In genomic region chr7:1691601-1692499, GRCh38 we compare ENCODE assay signal across 12 cellular contexts. TPM values are rescaled to one million over a fixed set of nuclear protein-coding genes. Genes with fewer than 3 reads are reported as not detected.
DNase-seq lines count a peak whose midpoint lies in the region; ATAC-seq and TF ChIP-seq lines count a peak whose summit lies in the region.
"Had no signal": no experiment of that assay in that cellular context is flagged by ENCODE, and none has a peak within 500 bp of the region (broad histone marks: within the 10 kb centered on the region; RNA-seq: fewer than 3 reads in every experiment).

No MANE protein-coding gene starts in this region.

- H3K27ac Mint-ChIP-seq in MCF 10A (ENCODE audit: low read depth, unreplicated experiment): no peak overlapping the region
- no peak overlapping the region for H3K27ac Mint-ChIP-seq in natural killer cell treated with Interleukin-12 subunit alpha and Interleukin-12 subunit beta and Interleukin-15 and Interleukin-18, amount 100 ng/mL, for 72 hours

- no peak for TF ChIP-seq CTCF in PC-9 (conservative IDR thresholded peaks at IDR 0.05)
- TF ChIP-seq CTCF in MCF 10A (IDR thresholded peaks at IDR 0.05; ENCODE audit: unreplicated experiment): no peak

- no peaks in the 10 kb centered on the region for H3K36me3 ChIP-seq in PC-9 (ENCODE audit: low read depth)

- peaks cover 46% of the 10 kb centered on the region for H3K27me3 Mint-ChIP-seq in MCF 10A (ENCODE audit: insufficient read depth, unreplicated experiment)
- peaks cover 19 to 25% of the 10 kb centered on the region in 2 donors for H3K27me3 Mint-ChIP-seq in natural killer cell treated with Interleukin-12 subunit alpha and Interleukin-12 subunit beta and Interleukin-15 and Interleukin-18, amount 100 ng/mL, for 72 hours

- H3K4me3 Mint-ChIP-seq in MCF 10A (ENCODE audit: unreplicated experiment): no peak overlapping the region
- H3K4me3 Mint-ChIP-seq in natural killer cell treated with Interleukin-12 subunit alpha and Interleukin-12 subunit beta and Interleukin-15 and Interleukin-18, amount 100 ng/mL, for 72 hours: no peak overlapping the region
- H3K4me3 Mint-ChIP-seq: neural crest cell had no signal

- no peaks in the 10 kb centered on the region for H3K9me3 ChIP-seq in PC-9 (ENCODE audit: insufficient read depth, low read depth)

- H3F3A ChIP-seq in PC-9 (ENCODE audit: insufficient read depth, low read depth): no peaks in the 10 kb centered on the region

- DNase-seq in PC-9 (peak; percentile 56 to 63), MCF 10A (ENCODE audit: unreplicated experiment) (peak; percentile 46), kidney glomerular epithelial cell (lab: John Stamatoyannopoulos, UW) (peak; percentile 93), superior temporal gyrus (ENCODE audit: extremely low spot score) (peak; percentile 50)
- no peak for DNase-seq in natural killer cell treated with Interleukin-12 subunit alpha and Interleukin-12 subunit beta and Interleukin-15 and Interleukin-18, amount 100 ng/mL, for 72 hours (ENCODE audit: low spot score)
- DNase-seq: foreskin fibroblast, GDM1, NCI-H524, T-helper 9 cell had no signal

- intact Hi-C loops in PC-9 (cut with micrococcal nuclease; ENCODE audit: unreplicated experiment) (no loop called here), MCF 10A (cut with micrococcal nuclease) (no loop called here)

- H3K4me1 Mint-ChIP-seq in MCF 10A (ENCODE audit: insufficient read depth, unreplicated experiment): no peaks in the 10 kb centered on the region
- no peaks in the 10 kb centered on the region for H3K4me1 Mint-ChIP-seq in natural killer cell treated with Interleukin-12 subunit alpha and Interleukin-12 subunit beta and Interleukin-15 and Interleukin-18, amount 100 ng/mL, for 72 hours (ENCODE audit: low read depth in 2 of 2)

- no peak for ATAC-seq in activated CD4-positive, CD25-positive, alpha-beta regulatory T cell treated with anti-CD3 and anti-CD28 coated beads, Interleukin-2, amount 50 U/mL, for 24 hours
- no peak for ATAC-seq in HG03045 (IDR thresholded peaks at IDR 0.05; ENCODE audit: unreplicated experiment)
- ATAC-seq in natural killer cell treated with Interleukin-12 subunit alpha and Interleukin-12 subunit beta and Interleukin-15 and Interleukin-18, amount 100 ng/mL, for 72 hours: no peak

- H3K4me1 ChIP-seq in PC-9 (replicated peaks; ENCODE audit: insufficient read depth): no peaks in the 10 kb centered on the region

- 0 out of 2 replicates have a peak, but pooled peaks cover 8% of the 10 kb centered on the region for H4K20me1 ChIP-seq in PC-9 (ENCODE audit: insufficient read depth)

- no peak overlapping the region for H2AFZ ChIP-seq in PC-9

- POLR2A ChIA-PET in PC-9 (lab: Charles Lee; ENCODE audit: unreplicated experiment): no interaction called here
- POLR2A ChIA-PET in MCF 10A (lab: Yijun Ruan, JAX): interaction anchor here (0.6 to 1.4 kb wide), 3 partner anchors 9 to 933 kb away, joined by 3 read pairs; no protein-coding TSS in a partner anchor

- CTCF ChIA-PET in PC-9 (lab: Charles Lee) (no interaction called here), MCF 10A (lab: Yijun Ruan, JAX) (interaction anchor here (0.8 to 1.1 kb wide), 2 partner anchors 18 to 77 kb away, joined by 3 read pairs; no protein-coding TSS in a partner anchor)

- H3K27me3 ChIP-seq in PC-9 (ENCODE audit: insufficient read depth, low read depth): peaks cover 81% of the 10 kb centered on the region

- no peaks in the 10 kb centered on the region for H3K36me3 Mint-ChIP-seq in MCF 10A (ENCODE audit: insufficient read depth, unreplicated experiment)
- no peaks in the 10 kb centered on the region for H3K36me3 Mint-ChIP-seq in natural killer cell treated with Interleukin-12 subunit alpha and Interleukin-12 subunit beta and Interleukin-15 and Interleukin-18, amount 100 ng/mL, for 72 hours

- H3K79me2 ChIP-seq in PC-9 (ENCODE audit: low read depth): no peaks in the 10 kb centered on the region

- no peak overlapping the region for H3K4me3 ChIP-seq in PC-9

- BruUV-seq in PC-9 (replicated peaks; lab: Mats Ljungman, UMichigan) (no TSS peak), MCF 10A (replicated peaks; lab: Mats Ljungman, UMichigan) (no TSS peak)

- peaks cover 12% of the 10 kb centered on the region for H3K9me3 Mint-ChIP-seq in MCF 10A (ENCODE audit: unreplicated experiment)
- no peaks in the 10 kb centered on the region for H3K9me3 Mint-ChIP-seq in natural killer cell treated with Interleukin-12 subunit alpha and Interleukin-12 subunit beta and Interleukin-15 and Interleukin-18, amount 100 ng/mL, for 72 hours

- H3K4me2 ChIP-seq in PC-9: no peak overlapping the region

- no peak overlapping the region for H3K27ac ChIP-seq in PC-9

- no peaks in the 10 kb centered on the region for H3K9me2 ChIP-seq in PC-9 (ENCODE audit: insufficient read depth)

RNA-seq across cellular contexts. Expression of gene ELFN1, which starts 21.8 kb away (rescaled TPM):
- total RNA-seq in PC-9 (2021) (0.09 and 0.13 TPM in 2 replicates), MCF 10A (2022) (not detected in 2 replicates)
- under 1 TPM in 1 of 2 donors, not detected in 1; 0.11 TPM for total RNA-seq in natural killer cell treated with Interleukin-12 subunit alpha and Interleukin-12 subunit beta and Interleukin-15 and Interleukin-18, amount 100 ng/mL, for 72 hours
